Comparison of ENCODE assay signal across 9 cellular contexts in the genomic region with DNA sequence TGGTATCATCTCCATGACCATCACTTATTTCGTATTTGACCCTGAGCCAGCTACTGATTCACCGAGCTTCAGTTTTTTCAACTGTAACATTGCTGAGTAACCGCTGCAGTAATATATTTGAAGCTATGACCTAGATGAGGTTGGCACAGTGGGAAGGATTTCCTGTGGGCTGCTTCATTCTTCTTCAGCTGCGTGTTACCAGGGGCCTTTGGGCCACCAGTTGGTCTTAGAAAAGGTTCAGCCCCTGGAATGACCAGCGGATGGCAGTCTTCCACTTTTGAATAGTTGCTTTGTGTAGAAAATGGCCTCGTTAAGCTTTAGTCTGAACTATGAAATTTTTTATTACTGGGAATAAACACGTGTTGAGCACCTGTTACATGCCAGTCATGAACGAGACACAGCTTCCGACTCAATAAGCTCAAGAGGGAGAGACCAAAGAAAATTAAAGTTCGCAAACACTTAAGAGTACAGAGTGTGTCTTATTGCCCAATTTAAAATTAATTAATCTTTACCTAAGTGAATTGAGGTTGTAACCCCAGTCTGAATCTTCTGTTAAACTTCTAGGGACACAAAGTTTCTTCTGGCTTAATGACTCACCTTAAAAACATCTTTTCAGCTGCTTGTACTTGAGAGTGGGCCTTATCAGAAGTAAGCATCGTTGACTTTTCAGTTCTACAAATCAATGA. TPM values are rescaled to one million over a fixed set of nuclear protein-coding genes. Genes with fewer than 3 reads are reported as not detected.
DNase-seq lines count a peak whose midpoint lies in the region; ATAC-seq, FAIRE-seq and TF ChIP-seq lines count a peak whose summit lies in the region.
"Had no signal": no experiment of that assay in that cellular context is flagged by ENCODE, and none has a peak within 500 bp of the region (broad histone marks: within the 10 kb centered on the region; RNA-seq: fewer than 3 reads in every experiment).

No MANE protein-coding gene starts in this region.

- peak; percentile 25 for DNase-seq in NK-92 treated with Interleukin-12 subunit alpha and Interleukin-12 subunit beta, amount 100 ng/mL, for 24 hours (lab: John Stamatoyannopoulos, UW)
- DNase-seq in NK-92 (lab: John Stamatoyannopoulos, UW; ENCODE audit: unreplicated experiment) = no peak
- DNase-seq in M059J (ENCODE audit: low read depth) = peak; percentile 99
- DNase-seq in ascending aorta (ENCODE audit: low spot score in 2 of 2) = peak; percentile 33 to 90
- peak; percentile 44 for DNase-seq in HepG2 (ENCODE audit: low spot score)

- TF ChIP-seq RAD21 in HepG2 (CRISPR knock-in tag; IDR thresholded peaks at IDR 0.05) = peak; percentile 33; the same call in 1 of the 2 replicates

- H3K4me3 ChIP-seq in ascending aorta = peak overlapping the region in 1 of 2 donors; percentile 6
- H3K4me3 ChIP-seq in HepG2 (replicated peaks in 1 of 3; ENCODE audit: insufficient read depth in 1 of 3, low read depth in 2 of 3, low read length in 3 of 3) = no peak overlapping the region

- FAIRE-seq in HepG2 (lab: Jason Lieb, UNC) = peak; percentile 58
- FAIRE-seq: GM18507 had no signal

- no peak for TF ChIP-seq EP300 in HepG2 (IDR thresholded peaks at IDR 0.05; ENCODE audit: low read depth in 2 of 2, low read length in 2 of 2)
- no peak for TF ChIP-seq EP300 in HepG2 (CRISPR knock-in tag; IDR thresholded peaks at IDR 0.05; ENCODE audit: borderline replicate concordance)

- TF ChIP-seq CTCF in ascending aorta (IDR thresholded peaks at IDR 0.05) (peak; percentile 45 to 65 (median 63)), HepG2 (CRISPR knock-in tag; IDR thresholded peaks at IDR 0.05) (peak; percentile 60)

- H3K27me3 ChIP-seq in ascending aorta = no peaks in the 10 kb centered on the region
- no peaks in the 10 kb centered on the region for H3K27me3 ChIP-seq in HepG2 (ENCODE audit: control insufficient read depth in 1 of 2, insufficient read depth in 2 of 2, low read length in 2 of 2)

- intact Hi-C loops in ascending aorta (cut with DNase I) (loop anchor here (1.0 to 10.0 kb wide), 3 partner anchors 28 to 638 kb away; a partner anchor contains a TSS), HepG2 (cut with micrococcal nuclease; ENCODE audit: unreplicated experiment) (loop anchor here (2.0 kb wide), 2 partner anchors 48 to 404 kb away; no protein-coding TSS in a partner anchor)

- H3K27ac ChIP-seq in ascending aorta = peak overlapping the region; percentile 65 to 82
- H3K27ac ChIP-seq in HepG2 (ENCODE audit: extremely low read length, insufficient read depth, low read length) = no peak overlapping the region

- 39% methylated on average over 11 of the region's 11 CpGs for WGBS in HepG2 (ENCODE audit: low lambda C conversion rate)

- H3K9me3 ChIP-seq in ascending aorta (no peaks in the 10 kb centered on the region), HepG2 (ENCODE audit: low read length) (no peaks in the 10 kb centered on the region)

- CTCF ChIA-PET in HepG2 (lab: Yijun Ruan, JAX; ENCODE audit: low intra/inter-chr PET ratio, low total read pairs) = interaction anchor here (0.7 to 1.8 kb wide), 4 partner anchors 21 to 403 kb away, joined by 3 to 15 read pairs (median 4); no protein-coding TSS in a partner anchor

- no peaks in the 10 kb centered on the region for H3K79me2 ChIP-seq in HepG2 (ENCODE audit: insufficient read depth, low read length)

- TF ChIP-seq POLR2A in HepG2 (IDR thresholded peaks at IDR 0.05; ENCODE audit: insufficient read depth in 1 of 2, low read depth in 2 of 2, low read length in 2 of 2) = no peak

- BruUV-seq in HepG2 (replicated peaks; lab: Mats Ljungman, UMichigan) = no TSS peak

- H4K20me1 ChIP-seq in HepG2 (ENCODE audit: insufficient read depth, low read length) = no peaks in the 10 kb centered on the region

- peaks cover 0 to 9% of the 10 kb centered on the region in 2 donors for H3K4me1 ChIP-seq in ascending aorta
- peaks cover 32% of the 10 kb centered on the region for H3K4me1 ChIP-seq in HepG2 (ENCODE audit: insufficient read depth, low read length)

- no peak overlapping the region for H3K9ac ChIP-seq in HepG2 (ENCODE audit: insufficient read depth, low read depth, low read length)

- POLR2A ChIA-PET in HepG2 (lab: Yijun Ruan, JAX) = interaction anchor here (1.5 kb wide), 1 partner anchor 9 kb away, joined by 3 read pairs; no protein-coding TSS in a partner anchor

- H3K36me3 ChIP-seq in ascending aorta (peaks cover 0 to 7% of the 10 kb centered on the region in 2 donors), HepG2 (replicated peaks in 1 of 2; ENCODE audit: control insufficient read depth in 1 of 2, insufficient read depth in 2 of 2, low read length in 2 of 2) (no peaks in the 10 kb centered on the region)

- H3K4me2 ChIP-seq in HepG2 (ENCODE audit: low read depth, low read length) = no peak overlapping the region

- H2AFZ ChIP-seq in HepG2 (ENCODE audit: low read length) = no peak overlapping the region

- in situ Hi-C loops in HepG2 (cut with HindIII; ENCODE audit: extremely low pct_ligation_motif_present, low pct_unique_long_range_greater_than_20kb) = no loop called here

- ATAC-seq in HepG2 (peak; percentile 71), HG03565 (IDR thresholded peaks at IDR 0.05; ENCODE audit: unreplicated experiment) (no peak), GM19395 (IDR thresholded peaks at IDR 0.05; ENCODE audit: unreplicated experiment) (no peak), GM21529 (IDR thresholded peaks at IDR 0.05; ENCODE audit: unreplicated experiment) (no peak)

TF ChIP-seq in HepG2, 621 proteins besides CTCF, POLR2A, EP300 and RAD21 (continues in another document):
- no peak for TF ChIP-seq NCOA5 (CRISPR knock-in tag; IDR thresholded peaks at IDR 0.05)
- peak; percentile 69 for TF ChIP-seq STAG1 (CRISPR knock-in tag; IDR thresholded peaks at IDR 0.05)
- TF ChIP-seq, protein P1, sequence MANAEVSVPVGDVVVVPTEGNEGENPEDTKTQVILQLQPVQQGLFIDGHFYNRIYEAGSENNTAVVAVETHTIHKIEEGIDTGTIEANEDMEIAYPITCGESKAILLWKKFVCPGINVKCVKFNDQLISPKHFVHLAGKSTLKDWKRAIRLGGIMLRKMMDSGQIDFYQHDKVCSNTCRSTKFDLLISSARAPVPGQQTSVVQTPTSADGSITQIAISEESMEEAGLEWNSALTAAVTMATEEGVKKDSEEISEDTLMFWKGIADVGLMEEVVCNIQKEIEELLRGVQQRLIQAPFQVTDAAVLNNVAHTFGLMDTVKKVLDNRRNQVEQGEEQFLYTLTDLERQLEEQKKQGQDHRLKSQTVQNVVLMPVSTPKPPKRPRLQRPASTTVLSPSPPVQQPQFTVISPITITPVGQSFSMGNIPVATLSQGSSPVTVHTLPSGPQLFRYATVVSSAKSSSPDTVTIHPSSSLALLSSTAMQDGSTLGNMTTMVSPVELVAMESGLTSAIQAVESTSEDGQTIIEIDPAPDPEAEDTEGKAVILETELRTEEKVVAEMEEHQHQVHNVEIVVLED (CRISPR knock-in tag; IDR thresholded peaks at IDR 0.05; ENCODE audit: borderline replicate concordance) = no peak
- TF ChIP-seq SMC3 (IDR thresholded peaks at IDR 0.05; ENCODE audit: low read length) = peak; percentile 58
- no peak for TF ChIP-seq ZNF333 (CRISPR knock-in tag; IDR thresholded peaks at IDR 0.05; ENCODE audit: borderline replicate concordance)
- TF ChIP-seq, protein P2, sequence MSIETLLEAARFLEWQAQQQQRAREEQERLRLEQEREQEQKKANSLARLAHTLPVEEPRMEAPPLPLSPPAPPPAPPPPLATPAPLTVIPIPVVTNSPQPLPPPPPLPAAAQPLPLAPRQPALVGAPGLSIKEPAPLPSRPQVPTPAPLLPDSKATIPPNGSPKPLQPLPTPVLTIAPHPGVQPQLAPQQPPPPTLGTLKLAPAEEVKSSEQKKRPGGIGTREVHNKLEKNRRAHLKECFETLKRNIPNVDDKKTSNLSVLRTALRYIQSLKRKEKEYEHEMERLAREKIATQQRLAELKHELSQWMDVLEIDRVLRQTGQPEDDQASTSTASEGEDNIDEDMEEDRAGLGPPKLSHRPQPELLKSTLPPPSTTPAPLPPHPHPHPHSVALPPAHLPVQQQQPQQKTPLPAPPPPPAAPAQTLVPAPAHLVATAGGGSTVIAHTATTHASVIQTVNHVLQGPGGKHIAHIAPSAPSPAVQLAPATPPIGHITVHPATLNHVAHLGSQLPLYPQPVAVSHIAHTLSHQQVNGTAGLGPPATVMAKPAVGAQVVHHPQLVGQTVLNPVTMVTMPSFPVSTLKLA (IDR thresholded peaks at IDR 0.05) = peak; percentile 36; the same call in 1 of the 2 replicates
- TF ChIP-seq ARHGAP35 (CRISPR knock-in tag; IDR thresholded peaks at IDR 0.05; ENCODE audit: borderline replicate concordance) = no peak

RNA-seq across cellular contexts. Expression of a gene that starts 57.6 kb away (rescaled TPM):
- 0.12 TPM in 1 of 2 replicates, not detected in the other for total RNA-seq in M059J (2014; rRNA removed; shearing (Covaris generic))
- not detected for total RNA-seq in ascending aorta
- not detected in 2 replicates for total RNA-seq in HepG2 (2016; rRNA removed; fragmentation: Illumina TruSeq; extraction: Trizol)
- total RNA-seq in HepG2 (2016; cell fraction: cytosol; rRNA removed; fragmentation: Illumina TruSeq; extraction: Trizol; ENCODE audit: low read depth) = not detected in 2 replicates
- not detected in 2 replicates for total RNA-seq in HepG2 (2016; cell fraction: insoluble cytoplasmic fraction; rRNA removed; fragmentation: Illumina TruSeq; extraction: Trizol)
- total RNA-seq in HepG2 (2016; cell fraction: membrane; rRNA removed; fragmentation: Illumina TruSeq; extraction: Trizol) = not detected in 2 replicates
- not detected in 2 replicates for total RNA-seq in HepG2 (2016; cell fraction: nucleus; rRNA removed; fragmentation: Illumina TruSeq; extraction: Trizol)
- not detected in 2 replicates for polyA plus RNA-seq in HepG2 (2011; rRNA removed)
- not detected in 2 replicates for polyA plus RNA-seq in HepG2 (2011; cell fraction: cytosol; rRNA removed)
- polyA plus RNA-seq in HepG2 (2011; cell fraction: nucleus; rRNA removed) = not detected in 2 replicates
- not detected in 2 replicates for polyA plus RNA-seq in HepG2 (2012)
- not detected in 2 replicates for polyA plus RNA-seq in HepG2 (2016; cell fraction: cytosol; fragmentation: Illumina TruSeq; extraction: Trizol; ENCODE audit: low read depth)
- polyA plus RNA-seq in HepG2 (2016; cell fraction: insoluble cytoplasmic fraction; fragmentation: Illumina TruSeq; extraction: Trizol; ENCODE audit: low read depth) = not detected in 2 replicates
- polyA plus RNA-seq in HepG2 (2016; cell fraction: membrane; fragmentation: Illumina TruSeq; extraction: Trizol; ENCODE audit: low read depth) = not detected in 2 replicates
- polyA plus RNA-seq in HepG2 (2016; cell fraction: nucleus; fragmentation: Illumina TruSeq; extraction: Trizol; ENCODE audit: insufficient read depth, low read depth) = not detected in 2 replicates
- 0.35 TPM in 1 of 2 replicates, not detected in the other for polyA minus RNA-seq in HepG2 (2011; rRNA and poly(A)+ RNA removed; ENCODE audit: low replicate concordance)
- not detected in 2 replicates for polyA minus RNA-seq in HepG2 (2011; cell fraction: cytosol; rRNA and poly(A)+ RNA removed)
- polyA minus RNA-seq in HepG2 (2011; cell fraction: nucleus; rRNA and poly(A)+ RNA removed) = not detected in 2 replicates
